In the genomic region with DNA sequence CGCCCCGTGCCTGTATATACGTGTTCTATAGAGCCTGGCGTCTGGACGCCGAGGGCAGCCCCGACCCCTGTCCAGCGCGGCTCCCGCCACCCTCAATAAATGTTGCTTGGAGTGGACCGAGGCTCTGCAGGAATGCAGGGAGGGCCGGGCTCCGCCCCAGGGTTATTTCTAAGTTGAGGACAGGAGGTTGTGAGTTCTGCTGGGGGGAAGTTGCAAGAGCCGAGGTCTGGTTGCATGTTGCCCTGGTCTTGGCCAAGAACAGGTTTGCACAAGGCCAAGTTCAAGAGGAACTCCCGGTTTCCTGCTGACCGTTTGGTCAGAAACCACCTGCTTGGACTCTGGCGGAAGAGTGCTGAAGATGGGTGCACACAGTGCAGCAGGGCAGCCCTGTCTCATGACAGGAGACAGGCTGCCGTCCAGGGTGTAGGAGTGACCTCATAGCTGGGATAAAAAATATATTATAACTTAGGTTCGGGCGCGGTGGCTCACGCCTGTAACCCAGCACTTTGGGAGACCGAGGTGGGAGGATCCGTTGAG, we compare ENCODE assay signal across 8 cellular contexts. TPM values are rescaled to one million over a fixed set of nuclear protein-coding genes. Genes with fewer than 3 reads are reported as not detected.
DNase-seq lines count a peak whose midpoint lies in the region; ATAC-seq, FAIRE-seq and TF ChIP-seq lines count a peak whose summit lies in the region.
"Not testable (repeated sequence)": the region's sequence is repeated elsewhere in the genome, so short reads cannot be mapped to it uniquely, and the experiment has no call there.
"Had no signal": no experiment of that assay in that cellular context is flagged by ENCODE, and none has a peak within 500 bp of the region (broad histone marks: within the 10 kb centered on the region; RNA-seq: fewer than 3 reads in every experiment).

No MANE protein-coding gene starts in this region.

- TF ChIP-seq POLR2A in H54 (IDR thresholded peaks at IDR 0.05; ENCODE audit: low read depth, low read length); gastrocnemius medialis (IDR thresholded peaks at IDR 0.05): not testable (repeated sequence)

- TF ChIP-seq CTCF in lung (IDR thresholded peaks at IDR 0.05; ENCODE audit: control extremely low read depth, extremely low read depth); gastrocnemius medialis (IDR thresholded peaks at IDR 0.05 in 4 of 5, conservative IDR thresholded peaks at IDR 0.05 in 1 of 5): not testable (repeated sequence)

- peak; percentile 15 for FAIRE-seq in H54 (lab: Jason Lieb, UNC)

- in situ Hi-C loops in gastrocnemius medialis (cut with MboI; ENCODE audit: low sequenced_read_pairs in 4 of 4): not testable (repeated sequence)

- WGBS in lung, 2 donors: 0 to 5% methylated on average over 3 of the region's 24 CpGs

- ATAC-seq in GM19023 (IDR thresholded peaks at IDR 0.05; ENCODE audit: unreplicated experiment) (peak; percentile 3), HG03135 (IDR thresholded peaks at IDR 0.05; ENCODE audit: unreplicated experiment) (peak; percentile 19), SK-N-SH treated with all-trans-retinoic acid at 6 μM for 48 hours (peak; percentile 7), left cardiac atrium (peak; percentile 23 to 27), lung (ENCODE audit: insufficient read depth, low FRiP score) (peak; percentile 44), gastrocnemius medialis (peak; percentile 58 to 77)

- not testable (repeated sequence) for H3K36me3 ChIP-seq in lung (ENCODE audit: control insufficient read depth in 2 of 2, insufficient read depth in 2 of 2, low read length in 2 of 2); gastrocnemius medialis

- H3K27me3 ChIP-seq in lung (ENCODE audit: control insufficient read depth, insufficient read depth); gastrocnemius medialis: not testable (repeated sequence)

- H3K27ac ChIP-seq in lung (ENCODE audit: low read depth in 1 of 2, low read length in 1 of 2); gastrocnemius medialis: not testable (repeated sequence)

- not testable (repeated sequence) for DNase-seq in H54 (ENCODE audit: insufficient read length, low spot score); left cardiac atrium; lung (ENCODE audit: low spot score); gastrocnemius medialis

- not testable (repeated sequence) for H3K4me3 ChIP-seq in lung, gastrocnemius medialis

- intact Hi-C loops in left cardiac atrium (cut with DNase I); gastrocnemius medialis (cut with DNase I; ENCODE audit: low total_unique reads): not testable (repeated sequence)

- not testable (repeated sequence) for H3K9me3 ChIP-seq in lung (ENCODE audit: control insufficient read depth in 2 of 2, insufficient read depth in 1 of 2, low read length in 1 of 2); gastrocnemius medialis

- H3K4me1 ChIP-seq in lung (ENCODE audit: control insufficient read depth in 2 of 2, insufficient read depth in 2 of 2, low read length in 2 of 2); gastrocnemius medialis: not testable (repeated sequence)

RNA-seq across cellular contexts. Expression of a gene that starts 15.5 kb away (rescaled TPM):
- total RNA-seq in left cardiac atrium (10 to 100 TPM in 1 of 2 donors, 1 to 10 TPM in 1; 1.9 to 10.8 TPM), lung (10 to 100 TPM in 1 of 2 donors, 1 to 10 TPM in 1; 8.3 to 46.2 TPM), gastrocnemius medialis (1 to 10 TPM in 1 of 4 donors, under 1 TPM in 3; 0.41 to 2.7 (median 0.54) TPM)
- 10 to 100 TPM; 23.8 to 91.9 TPM for polyA plus RNA-seq in lung
- total RNA-seq: A673 had no signal

Comparison
In these comparisons a context has a peak if more than half of its experiments do, and no peak if none do; other contexts are left out.
1. ATAC-seq: peak in every context shown above with its lines; median percentile 68 in gastrocnemius medialis; 44 in lung; 25 in left cardiac atrium; 19 in HG03135; 7 in SK-N-SH treated with all-trans-retinoic acid at 6 μM for 48 hours; 3 in GM19023.